In the genomic region with DNA sequence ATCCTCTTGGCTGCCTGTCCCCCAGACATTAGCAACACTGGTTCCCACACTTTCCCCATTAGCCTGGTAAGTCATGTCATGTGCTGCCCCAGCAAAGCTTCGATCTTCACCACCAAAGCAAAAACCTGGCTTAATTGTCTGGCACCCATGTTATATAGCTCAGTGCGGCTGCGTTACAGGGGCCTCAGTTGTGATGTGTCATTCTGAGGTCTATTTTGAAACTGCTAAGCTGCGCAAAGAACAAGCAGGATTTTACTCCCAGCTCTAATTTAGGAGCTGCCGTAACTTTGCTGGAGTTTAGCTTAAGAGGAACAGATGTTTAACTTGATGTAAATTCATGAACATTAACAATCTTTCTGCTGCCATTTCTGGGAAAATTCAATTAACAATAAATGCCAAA, we compare ENCODE assay signal across 23 cellular contexts.
"Had no signal": no experiment of that assay in that cellular context is flagged by ENCODE, and none has a peak within 500 bp of the region (broad histone marks: within the 10 kb centered on the region; RNA-seq: fewer than 3 reads in every experiment).

No MANE protein-coding gene starts in this region.

- H3K4me3 ChIP-seq: colonic mucosa, esophagus squamous epithelium, left lung, pancreas, smooth muscle cell, testis, tibial artery had no signal

- H3K4me1 ChIP-seq: colonic mucosa, esophagus squamous epithelium, left lung, testis, tibial artery had no signal

- H3K36me3 ChIP-seq: colonic mucosa, esophagus squamous epithelium, left lung, pancreas, tibial artery had no signal

- H3K27ac ChIP-seq: colonic mucosa, esophagus squamous epithelium, left lung, pancreas, testis, tibial artery had no signal

- DNase-seq: cerebellar nuclear complex; colonic mucosa; effector CD8-positive, alpha-beta T cell; endodermal cell; erythroblast; esophagus squamous epithelium; foreskin melanocyte; glutamatergic neuron; left cardiac atrium; left lung; mesenchymal stem cell; naive thymus-derived CD4-positive, alpha-beta T cell; pancreas; stimulated activated CD4-positive, alpha-beta T cell treated with anti-CD3 and anti-CD28 coated beads, Interleukin-12 subunit alpha, Interleukin-12 subunit beta, amount 100 ng/mL, for 4 hours; stimulated activated CD4-positive, alpha-beta T cell treated with anti-CD3 and anti-CD28 coated beads, Interleukin-1b, Interleukin-23, amount 100 ng/mL, for 48 hours; stimulated activated CD4-positive, alpha-beta T cell treated with anti-CD3 and anti-CD28 coated beads, Interleukin-4, amount 100 ng/mL, for 1 hour; stimulated activated CD8-positive, alpha-beta memory T cell treated with anti-CD3 and anti-CD28 coated beads, Interleukin-4, amount 100 ng/mL, for 48 hours; stimulated activated naive CD4-positive, alpha-beta T cell; stimulated activated naive CD8-positive, alpha-beta T cell treated with anti-CD3 and anti-CD28 coated beads, Interleukin-15, amount 100 ng/mL, for 72 hours; testis; tibial artery had no signal

- H3K4me2 ChIP-seq: smooth muscle cell had no signal

- H3K27me3 ChIP-seq: colonic mucosa, esophagus squamous epithelium, left lung, pancreas, testis had no signal

- ATAC-seq: left cardiac atrium; left lung; naive thymus-derived CD4-positive, alpha-beta T cell; pancreas; sciatic nerve; stimulated activated naive CD8-positive, alpha-beta T cell treated with anti-CD3 and anti-CD28 coated beads, Interleukin-15, amount 100 ng/mL, for 72 hours had no signal

- H3K9me3 ChIP-seq: colonic mucosa, esophagus squamous epithelium, left lung, pancreas, testis, tibial artery had no signal
